8 cellular contexts compared by ENCODE assay signal in the genomic region with DNA sequence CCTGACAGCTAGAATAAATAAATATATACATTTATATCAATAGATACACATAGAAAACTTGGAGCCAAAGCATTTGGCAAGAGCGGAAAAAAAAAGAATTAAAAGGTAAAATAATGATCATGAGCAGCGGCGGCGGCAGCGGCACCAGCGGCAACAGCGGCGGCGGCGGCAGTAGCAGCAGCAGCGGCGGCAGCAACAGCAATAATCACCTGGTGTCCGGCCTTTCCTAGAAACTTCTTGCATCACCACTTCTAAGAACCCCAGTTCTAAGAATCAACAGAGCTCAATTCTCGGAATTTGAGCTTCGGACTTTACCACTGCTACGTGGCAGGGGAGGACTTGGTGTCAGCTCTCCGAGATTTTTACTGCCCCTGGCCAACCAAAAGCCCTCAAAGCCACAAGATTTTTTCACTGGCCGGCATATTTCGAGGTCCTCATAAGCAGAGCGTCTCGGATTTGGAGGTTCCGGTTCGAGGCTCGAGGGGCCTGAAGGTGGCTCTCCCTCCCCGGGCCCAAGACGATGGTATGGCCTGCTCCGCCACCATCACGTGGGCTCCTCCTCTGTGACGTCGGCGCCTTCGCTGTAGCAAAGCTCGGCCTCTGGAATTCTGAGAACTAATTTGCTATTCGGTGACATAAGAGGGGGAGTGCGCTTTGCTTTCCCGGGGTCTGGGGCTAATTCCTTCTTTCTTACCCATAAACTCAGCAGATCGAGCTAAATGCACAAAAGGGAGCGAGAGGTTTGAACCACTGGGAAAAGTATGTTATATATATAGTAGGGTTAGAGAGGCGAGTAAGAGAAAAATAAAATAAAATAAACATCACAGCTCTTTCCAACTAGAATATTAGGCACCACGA. TPM values are rescaled to one million over a fixed set of nuclear protein-coding genes. Genes with fewer than 3 reads are reported as not detected.
DNase-seq lines count a peak whose midpoint lies in the region; ATAC-seq and FAIRE-seq lines count a peak whose summit lies in the region.

A gene (minus strand): TSS at position 268 of the 858 bp plus-strand sequence. CDS start 11,775 bp downstream, outside the sequence.

- H3K27ac ChIP-seq in caudate nucleus (ENCODE audit: low read depth, low read length) (peak within 1 kb of the TSS; percentile 100), small intestine (ENCODE audit: low read depth in 1 of 2, low read length in 1 of 2) (peak within 1 kb of the TSS; percentile 96)

- H3K27me3 Mint-ChIP-seq in immature natural killer cell (ENCODE audit: low read depth in 3 of 3), result peaks cover 17 to 33% (median 30%) of the 10 kb centered on the region in 3 donors

- H3K36me3 ChIP-seq in small intestine (ENCODE audit: control insufficient read depth in 2 of 2, insufficient read depth in 2 of 2, low read length in 2 of 2), result no peaks in the 10 kb centered on the region

- peaks cover 0 to 3% of the 10 kb centered on the region in 2 donors for H3K4me1 ChIP-seq in small intestine (ENCODE audit: control insufficient read depth in 2 of 2, insufficient read depth in 1 of 2, low read depth in 1 of 2, low read length in 1 of 2)

- H3K4me1 Mint-ChIP-seq in immature natural killer cell, result peaks cover 63 to 66% of the 10 kb centered on the region in 2 donors

- H3K4me3 Mint-ChIP-seq in immature natural killer cell, result peak within 1 kb of the TSS; percentile 95 to 99 (median 96)

- peak within 1 kb of the TSS; percentile 46 to 81 for H3K4me3 ChIP-seq in small intestine (ENCODE audit: low read depth in 1 of 2, low read length in 2 of 2)

- no peaks in the 10 kb centered on the region for H3K9me3 ChIP-seq in small intestine (ENCODE audit: control insufficient read depth, low read depth)

- ATAC-seq in GM18909 (IDR thresholded peaks at IDR 0.05; ENCODE audit: poor library complexity, unreplicated experiment), result peak; percentile 67
- ATAC-seq in HG03342 (IDR thresholded peaks at IDR 0.05; ENCODE audit: unreplicated experiment), result peak; percentile 64

- 0 to 1% (median 0%) methylated on average over 40 of the region's 40 CpGs for WGBS in small intestine, 3 donors

- peak within 1 kb of the TSS; percentile 96 to 100 (median 99) for H3K27ac Mint-ChIP-seq in immature natural killer cell

- DNase-seq in ACHN, result peak; percentile 97
- DNase-seq in NCI-H446 (lab: John Stamatoyannopoulos, UW), result peak; percentile 96 to 97
- peak; percentile 75 to 81 (median 78) for DNase-seq in activated CD4-positive, CD25-positive, alpha-beta regulatory T cell (lab: John Stamatoyannopoulos, UW)
- peak; percentile 55 to 99 (median 89) for DNase-seq in caudate nucleus (lab: John Stamatoyannopoulos, UW)
- DNase-seq in immature natural killer cell, result peak; percentile 92 to 95 (median 94)
- DNase-seq in small intestine, result peak; percentile 98

- FAIRE-seq in small intestine (lab: Jason Lieb, UNC), result no peak

- H3K27me3 ChIP-seq in small intestine (ENCODE audit: control insufficient read depth in 2 of 2, insufficient read depth in 2 of 2, low read length in 2 of 2), result no peaks in the 10 kb centered on the region

- H3K9me3 Mint-ChIP-seq in immature natural killer cell, result no peaks in the 10 kb centered on the region

- in situ Hi-C loops in ACHN (cut with HindIII; ENCODE audit: low pct_ligation_motif_present, low pct_unique_long_range_greater_than_20kb, low sequenced_read_pairs), result no loop called here

- no peaks in the 10 kb centered on the region for H3K36me3 Mint-ChIP-seq in immature natural killer cell

RNA-seq across cellular contexts. Expression of the gene that starts here (rescaled TPM):
- polyA plus RNA-seq in immature natural killer cell, result 1 to 10 TPM; 3.2 to 4.7 (median 4.6) TPM
- polyA plus RNA-seq in small intestine, result 10 to 100 TPM in 1 of 3 donors, 1 to 10 TPM in 2; 3.2 to 15.5 (median 3.6) TPM

Comparison
In these comparisons a context has a peak if more than half of its experiments do, and no peak if none do; other contexts are left out.
1. Peak in every context shown above with its lines: DNase-seq, ATAC-seq, H3K4me3 ChIP-seq and H3K27ac ChIP-seq.